In genomic region chr1:1046243-1046642, GRCh38 we compare ENCODE assay signal across 1 cellular context.
TF ChIP-seq lines count a peak whose summit lies in the region.

No MANE protein-coding gene starts in this region.

TF ChIP-seq in HEK293, 187 proteins besides CTCF, POLR2A, EP300 and RAD21 (continued from another document):
- TF ChIP-seq ZSCAN5A (tag by site-specific recombination; IDR thresholded peaks at IDR 0.05) (no peak), GLIS2 (tag by site-specific recombination; IDR thresholded peaks at IDR 0.05) (peak; percentile 24; the same call in 1 of the 2 replicates), ZSCAN16 (tag by site-specific recombination; IDR thresholded peaks at IDR 0.05) (no peak)
